2 cellular contexts compared by ENCODE assay signal in the genomic region with DNA sequence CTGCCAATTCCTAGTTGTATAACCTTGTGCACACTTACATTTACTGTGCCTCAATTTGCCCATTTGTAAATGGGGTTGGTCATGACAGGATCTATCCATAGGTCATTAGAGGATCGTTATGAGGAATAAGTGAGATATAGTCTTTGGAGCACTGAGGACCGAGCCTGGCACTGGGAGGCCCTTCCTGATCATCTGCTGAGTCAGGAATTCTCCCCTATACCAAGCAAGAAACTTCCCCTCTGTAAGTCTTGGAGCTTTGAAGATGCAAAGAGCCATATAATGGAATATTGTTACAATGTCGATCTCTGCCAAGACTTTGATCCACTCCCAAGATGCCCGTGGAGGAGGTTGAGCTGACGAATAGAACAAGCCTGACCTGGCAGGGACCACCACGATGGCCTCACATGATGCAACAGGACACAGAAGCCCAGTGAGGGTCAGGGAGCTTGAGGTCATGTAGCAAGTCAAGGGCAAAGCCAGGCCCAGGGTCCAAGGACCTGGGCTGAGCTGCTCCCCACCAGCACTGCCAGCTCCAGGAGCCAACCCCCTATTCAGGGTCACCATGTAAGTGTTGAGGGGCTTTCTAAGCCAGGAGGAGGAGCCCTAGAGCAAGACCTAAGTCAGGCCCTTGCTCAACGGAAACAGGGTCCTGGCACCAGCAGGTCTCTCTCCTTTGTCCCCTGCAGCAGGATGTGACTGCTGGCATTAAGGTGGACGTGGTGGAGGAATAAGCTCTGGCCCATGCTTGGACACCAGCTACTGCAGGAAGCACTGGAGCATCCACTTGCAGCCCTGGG.
TF ChIP-seq lines count a peak whose summit lies in the region.

No MANE protein-coding gene starts in this region.

TF ChIP-seq in SK-N-SH, 30 proteins besides CTCF, POLR2A, EP300 and RAD21:
- TF ChIP-seq FOXJ3 (CRISPR knock-in tag; IDR thresholded peaks at IDR 0.05) (no peak), USF1 (IDR thresholded peaks at IDR 0.05; ENCODE audit: borderline replicate concordance, low read depth) (no peak), RFX5 (IDR thresholded peaks at IDR 0.05; ENCODE audit: low read length) (no peak), MAX (IDR thresholded peaks at IDR 0.05; ENCODE audit: low read depth) (no peak), SIN3A (IDR thresholded peaks at IDR 0.05; ENCODE audit: borderline replicate concordance, low read depth, low read length) (no peak), SMC3 (IDR thresholded peaks at IDR 0.05; ENCODE audit: low read depth, low read length) (no peak), MEF2A (IDR thresholded peaks at IDR 0.05; ENCODE audit: borderline replicate concordance, low read depth) (no peak)

TF ChIP-seq in SK-N-SH treated with all-trans-retinoic acid at 6 μM for 48 hours, 23 proteins besides CTCF, POLR2A, EP300 and RAD21:
- TF ChIP-seq OSR1 (CRISPR knock-in tag; IDR thresholded peaks at IDR 0.05) (no peak), ZNF8 (CRISPR knock-in tag; IDR thresholded peaks at IDR 0.05) (no peak), SNAI2 (CRISPR knock-in tag; IDR thresholded peaks at IDR 0.05) (no peak), ZC3H10 (CRISPR knock-in tag; IDR thresholded peaks at IDR 0.05) (no peak), CSDC2 (CRISPR knock-in tag; IDR thresholded peaks at IDR 0.05) (no peak), ISL1 (CRISPR knock-in tag; IDR thresholded peaks at IDR 0.05) (no peak), ARNTL (CRISPR knock-in tag; IDR thresholded peaks at IDR 0.05; ENCODE audit: borderline replicate concordance, low read depth) (no peak), RARB (CRISPR knock-in tag; IDR thresholded peaks at IDR 0.05) (no peak), TCF4 (CRISPR knock-in tag; IDR thresholded peaks at IDR 0.05; ENCODE audit: borderline replicate concordance) (no peak), PPARA (CRISPR knock-in tag; IDR thresholded peaks at IDR 0.05; ENCODE audit: borderline replicate concordance) (no peak), BACH2 (CRISPR knock-in tag; IDR thresholded peaks at IDR 0.05; ENCODE audit: borderline replicate concordance) (no peak), ZNF70 (CRISPR knock-in tag; IDR thresholded peaks at IDR 0.05) (no peak), ZFP3 (CRISPR knock-in tag; IDR thresholded peaks at IDR 0.05) (no peak), ESRRG (CRISPR knock-in tag; IDR thresholded peaks at IDR 0.05) (no peak), CREB5 (CRISPR knock-in tag; IDR thresholded peaks at IDR 0.05; ENCODE audit: low read depth) (no peak), GLIS3 (CRISPR knock-in tag; IDR thresholded peaks at IDR 0.05) (no peak)
- TF ChIP-seq, protein P1, sequence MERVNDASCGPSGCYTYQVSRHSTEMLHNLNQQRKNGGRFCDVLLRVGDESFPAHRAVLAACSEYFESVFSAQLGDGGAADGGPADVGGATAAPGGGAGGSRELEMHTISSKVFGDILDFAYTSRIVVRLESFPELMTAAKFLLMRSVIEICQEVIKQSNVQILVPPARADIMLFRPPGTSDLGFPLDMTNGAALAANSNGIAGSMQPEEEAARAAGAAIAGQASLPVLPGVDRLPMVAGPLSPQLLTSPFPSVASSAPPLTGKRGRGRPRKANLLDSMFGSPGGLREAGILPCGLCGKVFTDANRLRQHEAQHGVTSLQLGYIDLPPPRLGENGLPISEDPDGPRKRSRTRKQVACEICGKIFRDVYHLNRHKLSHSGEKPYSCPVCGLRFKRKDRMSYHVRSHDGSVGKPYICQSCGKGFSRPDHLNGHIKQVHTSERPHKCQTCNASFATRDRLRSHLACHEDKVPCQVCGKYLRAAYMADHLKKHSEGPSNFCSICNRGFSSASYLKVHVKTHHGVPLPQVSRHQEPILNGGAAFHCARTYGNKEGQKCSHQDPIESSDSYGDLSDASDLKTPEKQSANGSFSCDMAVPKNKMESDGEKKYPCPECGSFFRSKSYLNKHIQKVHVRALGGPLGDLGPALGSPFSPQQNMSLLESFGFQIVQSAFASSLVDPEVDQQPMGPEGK (CRISPR knock-in tag; IDR thresholded peaks at IDR 0.05; ENCODE audit: borderline replicate concordance) = no peak
- TF ChIP-seq, protein P2, sequence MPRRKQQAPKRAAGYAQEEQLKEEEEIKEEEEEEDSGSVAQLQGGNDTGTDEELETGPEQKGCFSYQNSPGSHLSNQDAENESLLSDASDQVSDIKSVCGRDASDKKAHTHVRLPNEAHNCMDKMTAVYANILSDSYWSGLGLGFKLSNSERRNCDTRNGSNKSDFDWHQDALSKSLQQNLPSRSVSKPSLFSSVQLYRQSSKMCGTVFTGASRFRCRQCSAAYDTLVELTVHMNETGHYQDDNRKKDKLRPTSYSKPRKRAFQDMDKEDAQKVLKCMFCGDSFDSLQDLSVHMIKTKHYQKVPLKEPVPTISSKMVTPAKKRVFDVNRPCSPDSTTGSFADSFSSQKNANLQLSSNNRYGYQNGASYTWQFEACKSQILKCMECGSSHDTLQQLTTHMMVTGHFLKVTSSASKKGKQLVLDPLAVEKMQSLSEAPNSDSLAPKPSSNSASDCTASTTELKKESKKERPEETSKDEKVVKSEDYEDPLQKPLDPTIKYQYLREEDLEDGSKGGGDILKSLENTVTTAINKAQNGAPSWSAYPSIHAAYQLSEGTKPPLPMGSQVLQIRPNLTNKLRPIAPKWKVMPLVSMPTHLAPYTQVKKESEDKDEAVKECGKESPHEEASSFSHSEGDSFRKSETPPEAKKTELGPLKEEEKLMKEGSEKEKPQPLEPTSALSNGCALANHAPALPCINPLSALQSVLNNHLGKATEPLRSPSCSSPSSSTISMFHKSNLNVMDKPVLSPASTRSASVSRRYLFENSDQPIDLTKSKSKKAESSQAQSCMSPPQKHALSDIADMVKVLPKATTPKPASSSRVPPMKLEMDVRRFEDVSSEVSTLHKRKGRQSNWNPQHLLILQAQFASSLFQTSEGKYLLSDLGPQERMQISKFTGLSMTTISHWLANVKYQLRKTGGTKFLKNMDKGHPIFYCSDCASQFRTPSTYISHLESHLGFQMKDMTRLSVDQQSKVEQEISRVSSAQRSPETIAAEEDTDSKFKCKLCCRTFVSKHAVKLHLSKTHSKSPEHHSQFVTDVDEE (CRISPR knock-in tag; IDR thresholded peaks at IDR 0.05) = no peak
